34 cellular contexts compared by ENCODE assay signal in genomic region chr17:67017895-67018294, GRCh38. TPM values are rescaled to one million over a fixed set of nuclear protein-coding genes. Genes with fewer than 3 reads are reported as not detected.
"Had no signal": no experiment of that assay in that cellular context is flagged by ENCODE, and none has a peak within 500 bp of the region (broad histone marks: within the 10 kb centered on the region; RNA-seq: fewer than 3 reads in every experiment).

No MANE protein-coding gene starts in this region.

- H3K9ac ChIP-seq: parathyroid adenoma had no signal

- H3K4me2 ChIP-seq: smooth muscle cell had no signal

- H3K4me3 ChIP-seq: dorsolateral prefrontal cortex, esophagus muscularis mucosa, gastroesophageal sphincter, heart right ventricle, lower lobe of right lung, right atrium auricular region, smooth muscle cell, suprapubic skin had no signal

- H3K9me3 ChIP-seq: esophagus muscularis mucosa, gastroesophageal sphincter, heart right ventricle, lower lobe of right lung, neutrophil, right atrium auricular region, suprapubic skin had no signal

- H3K4me1 Mint-ChIP-seq: immature natural killer cell; naive thymus-derived CD8-positive, alpha-beta T cell; stimulated activated naive CD8-positive, alpha-beta T cell treated with anti-CD3 and anti-CD28 coated beads, Interleukin-15, amount 100 ng/mL, for 72 hours had no signal

- DNase-seq: dorsolateral prefrontal cortex; effector CD4-positive, alpha-beta T cell; foreskin keratinocyte; heart right ventricle; immature natural killer cell; islet precursor cell; kidney glomerular epithelial cell; left ventricle myocardium superior; lower lobe of right lung; naive thymus-derived CD8-positive, alpha-beta T cell; stimulated activated CD4-positive, alpha-beta T cell treated with anti-CD3 and anti-CD28 coated beads, Interleukin-12 subunit alpha, Interleukin-12 subunit beta, amount 100 ng/mL, for 4 hours; stimulated activated CD4-positive, alpha-beta T cell treated with anti-CD3 and anti-CD28 coated beads, Interleukin-1b, Interleukin-23, amount 100 ng/mL, for 48 hours; stimulated activated CD4-positive, alpha-beta T cell treated with anti-CD3 and anti-CD28 coated beads, Interleukin-4, amount 100 ng/mL, for 1 hour; stimulated activated CD8-positive, alpha-beta memory T cell treated with anti-CD3 and anti-CD28 coated beads, Interleukin-4, amount 100 ng/mL, for 48 hours; stimulated activated naive CD4-positive, alpha-beta T cell; stimulated activated naive CD8-positive, alpha-beta T cell treated with anti-CD3 and anti-CD28 coated beads, Interleukin-15, amount 100 ng/mL, for 72 hours; trophoblast cell had no signal

- H3K4me3 Mint-ChIP-seq: immature natural killer cell; naive thymus-derived CD8-positive, alpha-beta T cell; stimulated activated naive CD8-positive, alpha-beta T cell treated with anti-CD3 and anti-CD28 coated beads, Interleukin-15, amount 100 ng/mL, for 72 hours had no signal

- H3K27ac ChIP-seq: esophagus muscularis mucosa, foreskin keratinocyte, gastroesophageal sphincter, heart right ventricle, lower lobe of right lung, neutrophil, parathyroid adenoma, right atrium auricular region, suprapubic skin had no signal

- H2AFZ ChIP-seq: parathyroid adenoma had no signal

- H3K36me3 Mint-ChIP-seq: immature natural killer cell; naive thymus-derived CD8-positive, alpha-beta T cell had no signal

- H3K79me2 ChIP-seq: parathyroid adenoma had no signal

- H3K36me3 ChIP-seq: esophagus muscularis mucosa, gastroesophageal sphincter, heart right ventricle, lower lobe of right lung, neutrophil, right atrium auricular region, suprapubic skin had no signal

- H3K27me3 ChIP-seq: neutrophil, right atrium auricular region had no signal

- ATAC-seq: gastroesophageal sphincter; heart right ventricle; left ventricle myocardium superior; lower lobe of right lung; naive thymus-derived CD8-positive, alpha-beta T cell; sciatic nerve; stimulated activated naive CD8-positive, alpha-beta T cell treated with anti-CD3 and anti-CD28 coated beads, Interleukin-15, amount 100 ng/mL, for 72 hours had no signal

- H3K9me3 Mint-ChIP-seq: immature natural killer cell; naive thymus-derived CD8-positive, alpha-beta T cell; stimulated activated naive CD8-positive, alpha-beta T cell treated with anti-CD3 and anti-CD28 coated beads, Interleukin-15, amount 100 ng/mL, for 72 hours had no signal

- H3K27ac Mint-ChIP-seq: immature natural killer cell; progenitor cell of endocrine pancreas; stimulated activated naive CD8-positive, alpha-beta T cell treated with anti-CD3 and anti-CD28 coated beads, Interleukin-15, amount 100 ng/mL, for 72 hours had no signal

RNA-seq across cellular contexts. Expression of gene CACNG1, which starts 26.5 kb away (rescaled TPM):
- total RNA-seq: cerebellum; endothelial cell of umbilical vein; epithelial cell of proximal tubule; esophagus muscularis mucosa; fibroblast of lung; foreskin keratinocyte; gastroesophageal sphincter; left colon; left ventricle myocardium superior; lower lobe of right lung; mesenteric fat pad; naive thymus-derived CD8-positive, alpha-beta T cell; omental fat pad; right atrium auricular region; sciatic nerve; smooth muscle cell; suprapubic skin; ureter had no signal
- polyA plus RNA-seq: endothelial cell of umbilical vein; fibroblast of lung; foreskin keratinocyte; heart right ventricle; immature natural killer cell; naive thymus-derived CD8-positive, alpha-beta T cell; smooth muscle cell had no signal

RNA-seq across cellular contexts. Expression of gene CACNG4, which starts 53.4 kb away (rescaled TPM):
- total RNA-seq: endothelial cell of umbilical vein; fibroblast of lung; left ventricle myocardium superior; mesenteric fat pad; naive thymus-derived CD8-positive, alpha-beta T cell had no signal
- polyA plus RNA-seq: endothelial cell of umbilical vein; fibroblast of lung; immature natural killer cell; naive thymus-derived CD8-positive, alpha-beta T cell had no signal
